Comparison of ENCODE assay signal across 23 cellular contexts in the genomic region with DNA sequence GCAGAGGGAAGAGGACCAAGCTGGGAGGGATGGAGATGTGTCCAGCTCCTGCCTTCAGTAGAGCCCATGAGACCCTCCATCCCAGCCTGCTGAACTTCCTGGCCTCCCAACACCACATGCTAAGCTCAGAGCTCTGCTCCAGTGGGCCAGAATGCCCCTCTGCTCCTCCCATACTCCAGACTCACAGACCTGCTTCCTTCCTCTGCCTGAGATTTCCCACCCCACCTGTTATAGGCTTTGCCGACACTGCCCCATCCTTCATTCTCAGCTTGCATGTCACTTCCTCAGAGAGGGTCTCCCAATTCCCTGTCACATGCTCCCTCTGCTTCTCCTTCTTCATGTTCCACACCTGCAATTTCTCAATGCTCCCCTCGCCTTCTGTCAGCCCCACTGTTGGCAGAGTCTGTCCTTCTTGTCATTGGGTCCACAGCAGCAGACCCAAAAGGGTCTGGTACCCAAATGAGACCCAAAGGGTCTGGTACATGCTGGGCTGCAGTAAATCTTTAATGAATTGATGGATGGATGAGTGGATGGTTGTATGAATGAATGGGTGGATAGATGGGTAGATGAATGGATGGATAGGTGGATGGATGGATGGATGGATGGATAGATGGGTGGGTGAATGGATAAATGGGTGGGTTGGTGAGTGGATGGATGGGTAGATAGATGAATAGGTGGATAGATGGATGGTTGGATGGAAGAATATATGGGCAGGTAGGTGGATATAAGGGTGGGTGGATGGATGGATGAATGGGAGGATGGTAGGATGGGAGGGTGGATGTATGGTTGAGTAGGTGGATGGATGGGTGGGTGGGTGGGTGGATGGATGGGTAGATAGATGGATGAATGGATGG.
A peak's percentile ranks its signal among the peaks of the same experiment; 100 is the strongest.
DNase-seq lines count a peak whose midpoint lies in the region; ATAC-seq, FAIRE-seq and TF ChIP-seq lines count a peak whose summit lies in the region.
"Had no signal": no experiment of that assay in that cellular context is flagged by ENCODE, and none has a peak within 500 bp of the region (broad histone marks: within the 10 kb centered on the region; RNA-seq: fewer than 3 reads in every experiment).

No MANE protein-coding gene starts in this region.

- H2BK20ac ChIP-seq in H1 (ENCODE audit: low read length), result no peak overlapping the region

- no peak overlapping the region for H4K5ac ChIP-seq in H1 (ENCODE audit: insufficient read length, low read depth, low read length)

- H3K14ac ChIP-seq in H1 (ENCODE audit: insufficient read length), result no peak overlapping the region
- H3K14ac ChIP-seq in trophoblast cell (ENCODE audit: low read length), result no peak overlapping the region

- H3K18ac ChIP-seq in H1 (ENCODE audit: extremely low read depth, low read length) (no peak overlapping the region), trophoblast cell (ENCODE audit: low read length) (no peak overlapping the region)

- H3K27ac ChIP-seq in H1 (ENCODE audit: low read depth, low read length) (no peak overlapping the region), trophoblast cell (ENCODE audit: low read depth, low read length) (no peak overlapping the region)
- H3K27ac ChIP-seq: KMS-11, PC-9 had no signal

- no peak overlapping the region for H3K23ac ChIP-seq in H1 (ENCODE audit: insufficient read length)
- peak overlapping the region; percentile 17 for H3K23ac ChIP-seq in trophoblast cell (ENCODE audit: low read length)

- H3K79me2 ChIP-seq in H1 (ENCODE audit: control insufficient read depth in 1 of 2, insufficient read depth in 2 of 2, low read length in 2 of 2), result no peaks in the 10 kb centered on the region
- H3K79me2 ChIP-seq in trophoblast cell (ENCODE audit: control insufficient read depth, insufficient read depth, low read length, poor library complexity), result no peaks in the 10 kb centered on the region

- H3K56ac ChIP-seq in H1 (replicated peaks; ENCODE audit: insufficient read length, low read depth, low read length), result no peak overlapping the region

- no peak overlapping the region for H4K12ac ChIP-seq in trophoblast cell (ENCODE audit: low read depth, low read length)

- FAIRE-seq in H1 (lab: Jason Lieb, UNC), result no peak
- FAIRE-seq: GM12878 had no signal

- TF ChIP-seq RAD21 in H1 (IDR thresholded peaks at IDR 0.05 in 1 of 2, conservative IDR thresholded peaks at IDR 0.05 in 1 of 2; ENCODE audit: low read depth in 2 of 2, low read length in 2 of 2), result no peak

- H3K27me3 ChIP-seq in BE2C (peaks cover 8% of the 10 kb centered on the region), H1 (replicated peaks in 1 of 4; ENCODE audit: control insufficient read depth in 3 of 4, extremely low read depth in 1 of 4, insufficient read depth in 3 of 4, low read length in 3 of 4) (no peaks in the 10 kb centered on the region; a peak in 1 of 7 replicates), trophoblast cell (ENCODE audit: insufficient read depth, low read length) (peaks cover 2% of the 10 kb centered on the region)

- H3K79me1 ChIP-seq in H1 (ENCODE audit: low read depth, low read length) (no peaks in the 10 kb centered on the region), trophoblast cell (ENCODE audit: low read length) (no peaks in the 10 kb centered on the region)

- no peak overlapping the region for H2AK5ac ChIP-seq in H1 (ENCODE audit: low read depth, low read length)
- H2AK5ac ChIP-seq in trophoblast cell (ENCODE audit: low read length), result no peak overlapping the region

- no peak for ATAC-seq in HG02840 (IDR thresholded peaks at IDR 0.05; ENCODE audit: low FRiP score, unreplicated experiment)
- no peak for ATAC-seq in HG03469 (IDR thresholded peaks at IDR 0.05; ENCODE audit: unreplicated experiment)
- ATAC-seq: CD8-positive, alpha-beta T cell; GM12878; HCT116 had no signal

- peaks cover 0 to 2% of the 10 kb centered on the region in 2 experiments for H4K20me1 ChIP-seq in H1 (replicated peaks in 1 of 2; ENCODE audit: control insufficient read depth in 1 of 2, insufficient read depth in 2 of 2, low read length in 2 of 2)

- H2AFZ ChIP-seq in H1 (ENCODE audit: low read length) (no peak overlapping the region), trophoblast cell (ENCODE audit: insufficient read depth, low read length, poor library complexity) (no peak overlapping the region)
- H2AFZ ChIP-seq: PC-9 had no signal

- H2BK12ac ChIP-seq in H1 (ENCODE audit: low read depth, low read length), result no peak overlapping the region
- H2BK12ac ChIP-seq in trophoblast cell (ENCODE audit: low read length), result no peak overlapping the region

- H3K36me3 ChIP-seq in BE2C (no peaks in the 10 kb centered on the region), H1 (ENCODE audit: control insufficient read depth in 2 of 4, insufficient read depth in 4 of 4, low read length in 3 of 4) (no peaks in the 10 kb centered on the region), trophoblast cell (ENCODE audit: control insufficient read depth in 1 of 2, insufficient read depth in 2 of 2, low read length in 2 of 2) (no peaks in the 10 kb centered on the region)

- H3K4me2 ChIP-seq in H1 (ENCODE audit: insufficient read depth in 1 of 2, low read depth in 2 of 2, low read length in 2 of 2), result no peak overlapping the region
- H3K4me2 ChIP-seq in trophoblast cell (ENCODE audit: low read length), result no peak overlapping the region
- H3K4me2 ChIP-seq: KMS-11, PC-9 had no signal

- H4K91ac ChIP-seq in H1 (replicated peaks; ENCODE audit: insufficient read length, low read length), result no peak overlapping the region
- H4K91ac ChIP-seq in trophoblast cell (ENCODE audit: low read depth, low read length), result no peak overlapping the region

- H3K4me1 ChIP-seq in BE2C (peaks cover 7% of the 10 kb centered on the region), H1 (replicated peaks in 1 of 4; ENCODE audit: control insufficient read depth in 3 of 4, insufficient read depth in 4 of 4, low read length in 3 of 4) (peaks cover 0 to 3% (median 0%) of the 10 kb centered on the region in 4 experiments; a peak in 1 of 7 replicates), trophoblast cell (ENCODE audit: control insufficient read depth in 1 of 2, insufficient read depth in 2 of 2, low read length in 2 of 2) (peaks cover 0 to 2% of the 10 kb centered on the region in 2 experiments)
- H3K4me1 ChIP-seq: Caco-2 had no signal

- H3K4me3 ChIP-seq in BE2C (ENCODE audit: low read depth, low read length) (no peak overlapping the region), H1 (ENCODE audit: extremely low read depth in 1 of 4, insufficient read depth in 2 of 4, low read depth in 3 of 4, low read length in 4 of 4) (no peak overlapping the region), trophoblast cell (ENCODE audit: low read depth, low read length) (no peak overlapping the region)
- H3K4me3 ChIP-seq: GM12878, PC-9 had no signal

- H3K9me3 ChIP-seq in BE2C (no peaks in the 10 kb centered on the region), H1 (ENCODE audit: insufficient read depth in 2 of 2, low read depth in 1 of 2, low read length in 1 of 2) (0 out of 4 replicates have a peak, but pooled peaks cover 0 to 2% of the 10 kb centered on the region in 2 experiments), trophoblast cell (ENCODE audit: insufficient read depth, low read depth, low read length) (no peaks in the 10 kb centered on the region)
- H3K9me3 ChIP-seq: Caco-2 had no signal

- CTCF ChIA-PET in H1 (lab: Charles Lee; ENCODE audit: partially characterized antibody), result interaction anchor here (0.6 to 5.0 kb wide), 7 partner anchors 9 to 272 kb away, joined by 3 to 46 read pairs (median 3); no protein-coding TSS in a partner anchor

- 83% methylated on average over 2 of the region's 2 CpGs; no CpG with 5 or more reads in 1 of the 2 experiments for WGBS in H1 (ENCODE audit: extremely low coverage in 1 of 2, insufficient coverage in 1 of 2, insufficient read length in 1 of 2, insufficient replicate concordance in 2 of 2, low coverage in 1 of 2, low lambda C conversion rate in 2 of 2, missing lambda C conversion rate in 1 of 2), 2 experiments
- no CpG with 5 or more reads among the region's 2 CpGs for WGBS in trophoblast cell (ENCODE audit: extremely low coverage, insufficient coverage, insufficient read length)

- peak; percentile 4 for DNase-seq in 8988T
- DNase-seq in BE2C, result peak; percentile 3
- no peak for DNase-seq in H1 (ENCODE audit: low read depth in 1 of 2, low spot score in 2 of 2)
- DNase-seq in trophoblast cell, result no peak
- DNase-seq in AG08395 (ENCODE audit: low spot score), result no peak
- no peak for DNase-seq in NCI-H510A (lab: John Stamatoyannopoulos, UW)
- DNase-seq: C1 segment of cervical spinal cord; CD8-positive, alpha-beta T cell; DMS79; EL; GDM1; MM.1S; NCI-H2029; NCI-H446 treated with DMSO at 0.1 percent for 48 hours; NCI-H526 treated with DMSO at 0.1 percent for 48 hours; PC-9; SHP77 had no signal

- no peak for TF ChIP-seq EP300 in H1 (IDR thresholded peaks at IDR 0.05; ENCODE audit: borderline replicate concordance in 1 of 2, low read depth in 2 of 2, low read length in 2 of 2)

- TF ChIP-seq POLR2A in H1 (IDR thresholded peaks at IDR 0.05; ENCODE audit: control extremely low read depth in 1 of 2, low read depth in 2 of 2, low read length in 2 of 2), result no peak

- TF ChIP-seq CTCF in BE2C (IDR thresholded peaks at IDR 0.05; ENCODE audit: low read depth, low read length), result no peak
- TF ChIP-seq CTCF in H1 (IDR thresholded peaks at IDR 0.05; ENCODE audit: control extremely low read depth in 1 of 3, insufficient read depth in 1 of 3, low read depth in 1 of 3, low read length in 3 of 3), result no peak

- peak overlapping the region; percentile 21; the same call in 1 of the 2 replicates for H4K8ac ChIP-seq in H1 (ENCODE audit: extremely low read depth, insufficient read depth, low read length)
- H4K8ac ChIP-seq in trophoblast cell (ENCODE audit: low read depth, low read length), result no peak overlapping the region

- peaks cover 6% of the 10 kb centered on the region; the same call in 1 of the 2 replicates for H3K23me2 ChIP-seq in H1 (ENCODE audit: low read depth, low read length)

- H3K9ac ChIP-seq in H1 (replicated peaks in 1 of 4; ENCODE audit: extremely low read depth in 1 of 4, low read depth in 3 of 4, low read length in 3 of 4), result no peak overlapping the region
- H3K9ac ChIP-seq in trophoblast cell (ENCODE audit: low read length), result no peak overlapping the region
- H3K9ac ChIP-seq: KMS-11 had no signal

- H2BK15ac ChIP-seq in H1 (ENCODE audit: low read length), result no peak overlapping the region

- H3K4ac ChIP-seq in H1 (replicated peaks; ENCODE audit: insufficient read length, low read depth, low read length), result no peak overlapping the region
- H3K4ac ChIP-seq in trophoblast cell (ENCODE audit: low read depth, low read length), result no peak overlapping the region

- POLR2A ChIA-PET in H1 (lab: Charles Lee; ENCODE audit: partially characterized antibody), result no interaction called here

- H2BK120ac ChIP-seq in H1 (replicated peaks; ENCODE audit: low read depth, low read length) (no peak overlapping the region), trophoblast cell (ENCODE audit: insufficient read depth, low read length, poor library complexity) (no peak overlapping the region)

- H2BK5ac ChIP-seq in H1 (ENCODE audit: low read depth, low read length) (no peak overlapping the region), trophoblast cell (ENCODE audit: low read depth, low read length, poor library complexity) (no peak overlapping the region)

Comparison
In these comparisons a context has a peak if more than half of its experiments do, and no peak if none do; other contexts are left out.
1. DNase-seq: peak in 8988T (single experiment) and BE2C (single experiment); none in H1 (0 of 2), trophoblast cell (0 of 2), AG08395 (single experiment) and NCI-H510A (single experiment).